In genomic region chr9:113774968-113775367, GRCh38 we compare ENCODE assay signal across 3 cellular contexts.
TF ChIP-seq lines count a peak whose summit lies in the region.

No MANE protein-coding gene starts in this region.

TF ChIP-seq in GM23338, 12 proteins besides CTCF, POLR2A, EP300 and RAD21 (continues in another document):
- no peak for TF ChIP-seq ZNF331 (CRISPR knock-in tag; IDR thresholded peaks at IDR 0.05; ENCODE audit: low read depth)
- no peak for TF ChIP-seq JUNB (IDR thresholded peaks at IDR 0.05; ENCODE audit: unreplicated experiment)
- no peak for TF ChIP-seq NANOG (IDR thresholded peaks at IDR 0.05; ENCODE audit: borderline replicate concordance)
- no peak for TF ChIP-seq ZNF462 (CRISPR knock-in tag; IDR thresholded peaks at IDR 0.05)
- TF ChIP-seq ETS1 (IDR thresholded peaks at IDR 0.05) = no peak

TF ChIP-seq in Ishikawa, 13 proteins besides CTCF, POLR2A, EP300 and RAD21 (continued from another document):
- TF ChIP-seq TAF1 (IDR thresholded peaks at IDR 0.05; ENCODE audit: low read depth) (no peak), USF1 (IDR thresholded peaks at IDR 0.05) (peak; percentile 84), TCF12 (IDR thresholded peaks at IDR 0.05; ENCODE audit: low read depth) (no peak), CREB1 (IDR thresholded peaks at IDR 0.05; ENCODE audit: low read depth) (no peak), NFIC (IDR thresholded peaks at IDR 0.05) (no peak), CEBPB (IDR thresholded peaks at IDR 0.05) (no peak)

TF ChIP-seq in K562, 482 proteins besides CTCF, POLR2A, EP300 and RAD21:
- TF ChIP-seq CTCFL (IDR thresholded peaks at IDR 0.05; ENCODE audit: borderline replicate concordance, insufficient read depth, low read depth, low read length, poor library complexity, severe bottlenecking) (no peak), RAD51 (IDR thresholded peaks at IDR 0.05; ENCODE audit: borderline replicate concordance, low read depth) (peak; percentile 19; the same call in 1 of the 2 replicates), HCFC1 (IDR thresholded peaks at IDR 0.05; ENCODE audit: low read depth, low read length) (no peak), ELK3 (CRISPR knock-in tag; IDR thresholded peaks at IDR 0.05) (no peak), CAMTA2 (CRISPR knock-in tag; conservative IDR thresholded peaks at IDR 0.05) (no peak), ZNF79 (CRISPR knock-in tag; IDR thresholded peaks at IDR 0.05; ENCODE audit: low read depth) (no peak), ZNF165 (CRISPR knock-in tag; IDR thresholded peaks at IDR 0.05; ENCODE audit: borderline replicate concordance) (no peak), MNT (conservative IDR thresholded peaks at IDR 0.05) (no peak), USF2 (CRISPR knock-in tag; IDR thresholded peaks at IDR 0.05) (peak; percentile 59)
